14 cellular contexts compared by ENCODE assay signal in the genomic region with DNA sequence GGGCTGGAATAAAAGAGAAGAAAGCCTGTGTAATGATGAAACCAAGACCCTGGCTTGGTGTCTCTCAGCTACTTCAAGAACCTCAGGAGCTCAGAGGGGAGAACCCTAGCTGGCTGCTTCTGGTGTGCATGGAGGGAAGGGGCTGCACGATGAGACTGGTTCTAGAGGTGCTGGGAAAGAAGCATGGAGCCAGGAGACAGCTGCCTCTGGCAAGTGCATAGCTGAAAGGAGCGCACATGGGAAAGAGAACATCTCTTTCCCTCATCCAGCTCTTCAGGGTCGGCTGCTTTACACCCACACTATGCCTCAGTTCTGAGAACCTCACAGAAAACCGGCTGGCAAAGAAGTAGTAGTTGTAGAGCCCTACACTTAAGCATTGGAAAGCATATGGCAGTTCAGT.
DNase-seq lines count a peak whose midpoint lies in the region; ATAC-seq and TF ChIP-seq lines count a peak whose summit lies in the region.
"Had no signal": no experiment of that assay in that cellular context is flagged by ENCODE, and none has a peak within 500 bp of the region (broad histone marks: within the 10 kb centered on the region; RNA-seq: fewer than 3 reads in every experiment).

No MANE protein-coding gene starts in this region.

- H3K9me3 ChIP-seq in cardiac muscle cell (ENCODE audit: low read depth) (no peaks in the 10 kb centered on the region), upper lobe of right lung (no peaks in the 10 kb centered on the region)
- H3K9me3 ChIP-seq: Caco-2 had no signal

- H3K4me3 ChIP-seq in cardiac muscle cell (no peak overlapping the region), dorsolateral prefrontal cortex (peak overlapping the region in 3 of 59 donors; percentile 11 to 19 (median 17)), upper lobe of right lung (no peak overlapping the region)

- H3K4me1 ChIP-seq in cardiac muscle cell (ENCODE audit: low read depth) (peaks cover 4% of the 10 kb centered on the region), upper lobe of right lung (no peaks in the 10 kb centered on the region)
- H3K4me1 ChIP-seq: Caco-2 had no signal

- no peak for ATAC-seq in Right ventricle myocardium inferior
- peak; percentile 31 for ATAC-seq in upper lobe of right lung
- no peak for ATAC-seq in activated CD4-positive, CD25-positive, alpha-beta regulatory T cell treated with anti-CD3 and anti-CD28 coated beads, Interleukin-2, amount 50 U/mL, for 24 hours

- intact Hi-C loops in Right ventricle myocardium inferior (cut with DNase I) = loop anchor here (10.0 kb wide), 1 partner anchor 369 kb away; no protein-coding TSS in a partner anchor
- intact Hi-C loops in dorsolateral prefrontal cortex (cut with DNase I) = loop anchor here in 1 of 2 donors (5.0 to 10.0 kb wide), 2 partner anchors 47 to 109 kb away; no protein-coding TSS in a partner anchor
- intact Hi-C loops in upper lobe of right lung (cut with DNase I) = no loop called here

- H3K36me3 ChIP-seq in cardiac muscle cell (peaks cover 19% of the 10 kb centered on the region), upper lobe of right lung (peaks cover 6% of the 10 kb centered on the region)

- H3K27ac ChIP-seq in cardiac muscle cell (peak overlapping the region; percentile 66), dorsolateral prefrontal cortex (peak overlapping the region in 48 of 59 donors; percentile 0 to 73 (median 47)), upper lobe of right lung (no peak overlapping the region)
- H3K27ac ChIP-seq: HL-60 had no signal

- DNase-seq in cardiac muscle cell (ENCODE audit: low read depth in 1 of 2, low spot score in 1 of 2) (no peak), Right ventricle myocardium inferior (ENCODE audit: missing footprints) (no peak), dorsolateral prefrontal cortex (no peak), myocyte (ENCODE audit: low read depth) (peak; percentile 27), upper lobe of right lung (no peak), ACHN (no peak), NCI-H1436 treated with DMSO at 0.1 percent for 48 hours (lab: John Stamatoyannopoulos, UW) (no peak)
- DNase-seq: C1 segment of cervical spinal cord, KG1, NCI-H2107, NCI-H345 had no signal

- in situ Hi-C loops in ACHN (cut with HindIII; ENCODE audit: low pct_ligation_motif_present, low pct_unique_long_range_greater_than_20kb, low sequenced_read_pairs) = no loop called here

- no peaks in the 10 kb centered on the region for H3K27me3 ChIP-seq in cardiac muscle cell
- no peaks in the 10 kb centered on the region for H3K27me3 ChIP-seq in dorsolateral prefrontal cortex
- H3K27me3 ChIP-seq in upper lobe of right lung = no peaks in the 10 kb centered on the region

- TF ChIP-seq CTCF in cardiac muscle cell (IDR thresholded peaks at IDR 0.05; ENCODE audit: low read depth, low read length) (no peak), dorsolateral prefrontal cortex (IDR thresholded peaks at IDR 0.05 in 54 of 56, conservative IDR thresholded peaks at IDR 0.05 in 2 of 56; ENCODE audit: low read depth in 1 of 56, partially characterized antibody in 56 of 56) (no peak), upper lobe of right lung (IDR thresholded peaks at IDR 0.05) (no peak)
